In the genomic region with DNA sequence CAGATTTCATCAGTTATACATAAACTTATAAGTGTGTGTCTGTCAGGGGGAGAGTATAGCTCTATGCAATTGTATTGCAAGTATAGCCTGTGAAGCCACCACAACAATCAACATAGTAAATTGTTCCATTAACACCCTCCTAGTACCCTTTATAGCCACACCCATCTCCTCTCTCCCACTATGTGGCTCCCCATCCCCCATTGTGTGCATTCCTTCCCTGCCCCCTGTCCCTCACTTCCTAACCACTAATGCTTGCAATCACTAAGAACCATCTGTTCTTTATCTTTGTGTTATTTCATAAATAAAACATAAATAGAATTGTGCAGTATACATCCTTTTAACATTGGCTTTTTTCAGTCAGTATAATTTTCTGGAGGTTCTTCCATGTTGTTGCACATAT, we compare ENCODE assay signal across 25 cellular contexts.
"Had no signal": no experiment of that assay in that cellular context is flagged by ENCODE, and none has a peak within 500 bp of the region (broad histone marks: within the 10 kb centered on the region; RNA-seq: fewer than 3 reads in every experiment).

No MANE protein-coding gene starts in this region.

- H3K4me2 ChIP-seq: hepatocyte had no signal

- H3K36me3 ChIP-seq: brain microvascular endothelial cell, gastroesophageal sphincter, left ventricle myocardium inferior, tibial nerve had no signal

- DNase-seq: activated CD4-positive, alpha-beta T cell treated with anti-CD3 and anti-CD28 coated beads for 48 hours; activated CD4-positive, alpha-beta T cell treated with anti-CD3 and anti-CD28 coated beads, Interleukin-2, amount 50 U/mL, for 48 hours; activated CD8-positive, alpha-beta memory T cell treated with anti-CD3 and anti-CD28 coated beads, Interleukin-2, amount 50 U/mL, for 4 hours; activated effector memory CD4-positive, alpha-beta T cell treated with anti-CD3 and anti-CD28 coated beads, Interleukin-2, amount 50 U/mL, for 16 hours; activated naive CD4-positive, alpha-beta T cell treated with anti-CD3 and anti-CD28 coated beads for 36 hours; activated naive CD8-positive, alpha-beta T cell treated with anti-CD3 and anti-CD28 coated beads, Interleukin-2, amount 10 ng/mL, durations not matched to agents 7 days and 5 days; activated T-cell treated with anti-CD3 and anti-CD28 coated beads, Interleukin-2, amount 50 U/mL, for 1 hour; amniotic stem cell; brain microvascular endothelial cell; cortex of kidney; effector memory CD8-positive, alpha-beta T cell; islet precursor cell; left ventricle myocardium inferior; naive B cell; nephron progenitor cell; psoas muscle; stimulated activated naive CD4-positive, alpha-beta T cell treated with Interleukin-2 at 50 U/mL for 16 hours; T-helper 1 cell had no signal

- H3K4me1 ChIP-seq: gastroesophageal sphincter, left ventricle myocardium inferior, parathyroid adenoma, psoas muscle, tibial nerve had no signal

- H3K9me3 ChIP-seq: gastroesophageal sphincter had no signal

- H3K27me3 ChIP-seq: brain microvascular endothelial cell, gastroesophageal sphincter, hepatocyte, tibial nerve had no signal

- H3K4me3 ChIP-seq: gastroesophageal sphincter, hepatocyte, left ventricle myocardium inferior, lung, psoas muscle, tibial nerve had no signal

- H3K79me2 ChIP-seq: hepatocyte, parathyroid adenoma had no signal

- H3K9ac ChIP-seq: parathyroid adenoma had no signal

- ATAC-seq: activated CD4-positive, CD25-positive, alpha-beta regulatory T cell treated with anti-CD3 and anti-CD28 coated beads, Interleukin-2, amount 50 U/mL, for 24 hours; effector memory CD8-positive, alpha-beta T cell; gastroesophageal sphincter; psoas muscle had no signal

- H3K27ac ChIP-seq: brain microvascular endothelial cell, gastroesophageal sphincter, hepatocyte, left ventricle myocardium inferior, parathyroid adenoma, psoas muscle, tibial nerve, VCaP had no signal
